ENCODE assay signal across 1 cellular context in the genomic region with DNA sequence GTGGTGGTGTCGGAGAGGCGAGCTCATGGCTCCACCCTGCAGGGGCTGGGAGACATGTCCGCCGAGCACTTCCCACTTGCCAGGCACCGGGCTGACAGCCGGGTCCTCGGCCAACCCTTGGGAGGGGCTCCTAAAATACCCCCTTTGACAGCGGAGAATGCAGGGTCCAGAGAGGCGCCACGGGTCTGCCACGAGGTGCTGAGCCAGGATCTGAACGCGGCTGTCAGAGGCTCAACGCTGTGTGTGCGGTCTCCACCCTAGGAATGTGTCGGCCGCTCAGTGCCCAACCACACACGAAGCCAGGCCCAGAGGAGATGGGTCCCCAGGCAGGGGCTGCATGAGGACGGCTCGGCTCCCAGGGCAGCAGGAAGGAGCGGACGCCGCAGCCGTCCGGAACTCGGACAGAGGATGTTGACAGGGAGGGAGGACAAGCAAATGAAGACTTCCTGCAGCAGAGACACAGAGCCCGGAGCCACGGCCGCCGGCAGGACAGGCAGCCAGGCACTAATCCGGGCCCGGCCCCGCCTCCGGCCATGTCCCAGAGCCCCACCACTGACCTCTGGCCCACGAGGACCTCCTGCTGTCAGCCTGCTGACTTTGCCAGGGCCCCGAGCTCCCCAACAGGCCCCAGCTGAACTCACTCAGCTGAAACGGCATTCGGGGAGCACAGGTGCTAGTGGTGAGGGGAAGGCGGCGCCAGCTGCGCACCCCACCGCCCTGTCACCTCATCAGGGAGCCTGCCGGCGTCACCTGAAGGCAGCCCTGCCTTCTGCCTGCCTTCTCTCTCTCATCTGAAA.
TF ChIP-seq lines count a peak whose summit lies in the region.

No MANE protein-coding gene starts in this region.

TF ChIP-seq in HepG2, 621 proteins besides CTCF, POLR2A, EP300 and RAD21 (continued from another document and continues in another):
- TF ChIP-seq, protein P1, sequence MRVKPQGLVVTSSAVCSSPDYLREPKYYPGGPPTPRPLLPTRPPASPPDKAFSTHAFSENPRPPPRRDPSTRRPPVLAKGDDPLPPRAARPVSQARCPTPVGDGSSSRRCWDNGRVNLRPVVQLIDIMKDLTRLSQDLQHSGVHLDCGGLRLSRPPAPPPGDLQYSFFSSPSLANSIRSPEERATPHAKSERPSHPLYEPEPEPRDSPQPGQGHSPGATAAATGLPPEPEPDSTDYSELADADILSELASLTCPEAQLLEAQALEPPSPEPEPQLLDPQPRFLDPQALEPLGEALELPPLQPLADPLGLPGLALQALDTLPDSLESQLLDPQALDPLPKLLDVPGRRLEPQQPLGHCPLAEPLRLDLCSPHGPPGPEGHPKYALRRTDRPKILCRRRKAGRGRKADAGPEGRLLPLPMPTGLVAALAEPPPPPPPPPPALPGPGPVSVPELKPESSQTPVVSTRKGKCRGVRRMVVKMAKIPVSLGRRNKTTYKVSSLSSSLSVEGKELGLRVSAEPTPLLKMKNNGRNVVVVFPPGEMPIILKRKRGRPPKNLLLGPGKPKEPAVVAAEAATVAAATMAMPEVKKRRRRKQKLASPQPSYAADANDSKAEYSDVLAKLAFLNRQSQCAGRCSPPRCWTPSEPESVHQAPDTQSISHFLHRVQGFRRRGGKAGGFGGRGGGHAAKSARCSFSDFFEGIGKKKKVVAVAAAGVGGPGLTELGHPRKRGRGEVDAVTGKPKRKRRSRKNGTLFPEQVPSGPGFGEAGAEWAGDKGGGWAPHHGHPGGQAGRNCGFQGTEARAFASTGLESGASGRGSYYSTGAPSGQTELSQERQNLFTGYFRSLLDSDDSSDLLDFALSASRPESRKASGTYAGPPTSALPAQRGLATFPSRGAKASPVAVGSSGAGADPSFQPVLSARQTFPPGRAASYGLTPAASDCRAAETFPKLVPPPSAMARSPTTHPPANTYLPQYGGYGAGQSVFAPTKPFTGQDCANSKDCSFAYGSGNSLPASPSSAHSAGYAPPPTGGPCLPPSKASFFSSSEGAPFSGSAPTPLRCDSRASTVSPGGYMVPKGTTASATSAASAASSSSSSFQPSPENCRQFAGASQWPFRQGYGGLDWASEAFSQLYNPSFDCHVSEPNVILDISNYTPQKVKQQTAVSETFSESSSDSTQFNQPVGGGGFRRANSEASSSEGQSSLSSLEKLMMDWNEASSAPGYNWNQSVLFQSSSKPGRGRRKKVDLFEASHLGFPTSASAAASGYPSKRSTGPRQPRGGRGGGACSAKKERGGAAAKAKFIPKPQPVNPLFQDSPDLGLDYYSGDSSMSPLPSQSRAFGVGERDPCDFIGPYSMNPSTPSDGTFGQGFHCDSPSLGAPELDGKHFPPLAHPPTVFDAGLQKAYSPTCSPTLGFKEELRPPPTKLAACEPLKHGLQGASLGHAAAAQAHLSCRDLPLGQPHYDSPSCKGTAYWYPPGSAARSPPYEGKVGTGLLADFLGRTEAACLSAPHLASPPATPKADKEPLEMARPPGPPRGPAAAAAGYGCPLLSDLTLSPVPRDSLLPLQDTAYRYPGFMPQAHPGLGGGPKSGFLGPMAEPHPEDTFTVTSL (CRISPR knock-in tag; IDR thresholded peaks at IDR 0.05; ENCODE audit: borderline replicate concordance) = peak; percentile 52
- TF ChIP-seq HNF4A (CRISPR knock-in tag; IDR thresholded peaks at IDR 0.05) (peak; percentile 56), SNRNP70 (IDR thresholded peaks at IDR 0.05; ENCODE audit: low read depth, low read length) (no peak), ZNF496 (CRISPR knock-in tag; IDR thresholded peaks at IDR 0.05; ENCODE audit: insufficient replicate concordance) (no peak), SNAPC2 (CRISPR knock-in tag; IDR thresholded peaks at IDR 0.05) (no peak), ZNF572 (CRISPR knock-in tag; IDR thresholded peaks at IDR 0.05) (0 out of 2 replicates have a peak, but pooled peaks have one; percentile 22), ZNF772 (CRISPR knock-in tag; IDR thresholded peaks at IDR 0.05) (no peak), HOXA9 (CRISPR knock-in tag; IDR thresholded peaks at IDR 0.05; ENCODE audit: borderline replicate concordance) (no peak), ZBTB42 (CRISPR knock-in tag; IDR thresholded peaks at IDR 0.05) (peak; percentile 8; the same call in 1 of the 2 replicates), ZNF274 (CRISPR knock-in tag; IDR thresholded peaks at IDR 0.05) (no peak), ZNF7 (CRISPR knock-in tag; IDR thresholded peaks at IDR 0.05) (no peak), GATAD1 (CRISPR knock-in tag; IDR thresholded peaks at IDR 0.05) (peak; percentile 31; the same call in 1 of the 2 replicates), NONO (IDR thresholded peaks at IDR 0.05) (no peak), NONO (CRISPR knock-in tag; conservative IDR thresholded peaks at IDR 0.05) (peak; percentile 89; the same call in 1 of the 2 replicates), ZNF83 (CRISPR knock-in tag; IDR thresholded peaks at IDR 0.05; ENCODE audit: borderline replicate concordance) (0 out of 2 replicates have a peak, but pooled peaks have one; percentile 20), ZNF510 (CRISPR knock-in tag; IDR thresholded peaks at IDR 0.05; ENCODE audit: low read depth) (no peak), ZNF768 (CRISPR knock-in tag; IDR thresholded peaks at IDR 0.05) (peak; percentile 63; the same call in 1 of the 2 replicates), NKX3-1 (CRISPR knock-in tag; IDR thresholded peaks at IDR 0.05) (no peak), ZNF607 (CRISPR knock-in tag; IDR thresholded peaks at IDR 0.05; ENCODE audit: borderline replicate concordance) (peak; percentile 69), ZNF383 (CRISPR knock-in tag; IDR thresholded peaks at IDR 0.05; ENCODE audit: borderline replicate concordance) (0 out of 2 replicates have a peak, but pooled peaks have one; percentile 16), NR2C2 (CRISPR knock-in tag; IDR thresholded peaks at IDR 0.05; ENCODE audit: borderline replicate concordance) (peak; percentile 64; the same call in 1 of the 2 replicates), ZSCAN12 (CRISPR knock-in tag; IDR thresholded peaks at IDR 0.05) (0 out of 2 replicates have a peak, but pooled peaks have one; percentile 1)
- TF ChIP-seq, protein P2, sequence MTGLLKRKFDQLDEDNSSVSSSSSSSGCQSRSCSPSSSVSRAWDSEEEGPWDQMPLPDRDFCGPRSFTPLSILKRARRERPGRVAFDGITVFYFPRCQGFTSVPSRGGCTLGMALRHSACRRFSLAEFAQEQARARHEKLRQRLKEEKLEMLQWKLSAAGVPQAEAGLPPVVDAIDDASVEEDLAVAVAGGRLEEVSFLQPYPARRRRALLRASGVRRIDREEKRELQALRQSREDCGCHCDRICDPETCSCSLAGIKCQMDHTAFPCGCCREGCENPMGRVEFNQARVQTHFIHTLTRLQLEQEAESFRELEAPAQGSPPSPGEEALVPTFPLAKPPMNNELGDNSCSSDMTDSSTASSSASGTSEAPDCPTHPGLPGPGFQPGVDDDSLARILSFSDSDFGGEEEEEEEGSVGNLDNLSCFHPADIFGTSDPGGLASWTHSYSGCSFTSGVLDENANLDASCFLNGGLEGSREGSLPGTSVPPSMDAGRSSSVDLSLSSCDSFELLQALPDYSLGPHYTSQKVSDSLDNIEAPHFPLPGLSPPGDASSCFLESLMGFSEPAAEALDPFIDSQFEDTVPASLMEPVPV (CRISPR knock-in tag; IDR thresholded peaks at IDR 0.05) = no peak
- TF ChIP-seq, protein P3, sequence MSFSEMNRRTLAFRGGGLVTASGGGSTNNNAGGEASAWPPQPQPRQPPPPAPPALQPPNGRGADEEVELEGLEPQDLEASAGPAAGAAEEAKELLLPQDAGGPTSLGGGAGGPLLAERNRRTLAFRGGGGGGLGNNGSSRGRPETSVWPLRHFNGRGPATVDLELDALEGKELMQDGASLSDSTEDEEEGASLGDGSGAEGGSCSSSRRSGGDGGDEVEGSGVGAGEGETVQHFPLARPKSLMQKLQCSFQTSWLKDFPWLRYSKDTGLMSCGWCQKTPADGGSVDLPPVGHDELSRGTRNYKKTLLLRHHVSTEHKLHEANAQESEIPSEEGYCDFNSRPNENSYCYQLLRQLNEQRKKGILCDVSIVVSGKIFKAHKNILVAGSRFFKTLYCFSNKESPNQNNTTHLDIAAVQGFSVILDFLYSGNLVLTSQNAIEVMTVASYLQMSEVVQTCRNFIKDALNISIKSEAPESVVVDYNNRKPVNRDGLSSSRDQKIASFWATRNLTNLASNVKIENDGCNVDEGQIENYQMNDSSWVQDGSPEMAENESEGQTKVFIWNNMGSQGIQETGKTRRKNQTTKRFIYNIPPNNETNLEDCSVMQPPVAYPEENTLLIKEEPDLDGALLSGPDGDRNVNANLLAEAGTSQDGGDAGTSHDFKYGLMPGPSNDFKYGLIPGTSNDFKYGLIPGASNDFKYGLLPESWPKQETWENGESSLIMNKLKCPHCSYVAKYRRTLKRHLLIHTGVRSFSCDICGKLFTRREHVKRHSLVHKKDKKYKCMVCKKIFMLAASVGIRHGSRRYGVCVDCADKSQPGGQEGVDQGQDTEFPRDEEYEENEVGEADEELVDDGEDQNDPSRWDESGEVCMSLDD (CRISPR knock-in tag; IDR thresholded peaks at IDR 0.05; ENCODE audit: borderline replicate concordance) = peak; percentile 78; the same call in 1 of the 2 replicates
- TF ChIP-seq, protein P4, sequence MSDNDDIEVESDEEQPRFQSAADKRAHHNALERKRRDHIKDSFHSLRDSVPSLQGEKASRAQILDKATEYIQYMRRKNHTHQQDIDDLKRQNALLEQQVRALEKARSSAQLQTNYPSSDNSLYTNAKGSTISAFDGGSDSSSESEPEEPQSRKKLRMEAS (IDR thresholded peaks at IDR 0.05) = peak; percentile 76
- TF ChIP-seq, protein P5, sequence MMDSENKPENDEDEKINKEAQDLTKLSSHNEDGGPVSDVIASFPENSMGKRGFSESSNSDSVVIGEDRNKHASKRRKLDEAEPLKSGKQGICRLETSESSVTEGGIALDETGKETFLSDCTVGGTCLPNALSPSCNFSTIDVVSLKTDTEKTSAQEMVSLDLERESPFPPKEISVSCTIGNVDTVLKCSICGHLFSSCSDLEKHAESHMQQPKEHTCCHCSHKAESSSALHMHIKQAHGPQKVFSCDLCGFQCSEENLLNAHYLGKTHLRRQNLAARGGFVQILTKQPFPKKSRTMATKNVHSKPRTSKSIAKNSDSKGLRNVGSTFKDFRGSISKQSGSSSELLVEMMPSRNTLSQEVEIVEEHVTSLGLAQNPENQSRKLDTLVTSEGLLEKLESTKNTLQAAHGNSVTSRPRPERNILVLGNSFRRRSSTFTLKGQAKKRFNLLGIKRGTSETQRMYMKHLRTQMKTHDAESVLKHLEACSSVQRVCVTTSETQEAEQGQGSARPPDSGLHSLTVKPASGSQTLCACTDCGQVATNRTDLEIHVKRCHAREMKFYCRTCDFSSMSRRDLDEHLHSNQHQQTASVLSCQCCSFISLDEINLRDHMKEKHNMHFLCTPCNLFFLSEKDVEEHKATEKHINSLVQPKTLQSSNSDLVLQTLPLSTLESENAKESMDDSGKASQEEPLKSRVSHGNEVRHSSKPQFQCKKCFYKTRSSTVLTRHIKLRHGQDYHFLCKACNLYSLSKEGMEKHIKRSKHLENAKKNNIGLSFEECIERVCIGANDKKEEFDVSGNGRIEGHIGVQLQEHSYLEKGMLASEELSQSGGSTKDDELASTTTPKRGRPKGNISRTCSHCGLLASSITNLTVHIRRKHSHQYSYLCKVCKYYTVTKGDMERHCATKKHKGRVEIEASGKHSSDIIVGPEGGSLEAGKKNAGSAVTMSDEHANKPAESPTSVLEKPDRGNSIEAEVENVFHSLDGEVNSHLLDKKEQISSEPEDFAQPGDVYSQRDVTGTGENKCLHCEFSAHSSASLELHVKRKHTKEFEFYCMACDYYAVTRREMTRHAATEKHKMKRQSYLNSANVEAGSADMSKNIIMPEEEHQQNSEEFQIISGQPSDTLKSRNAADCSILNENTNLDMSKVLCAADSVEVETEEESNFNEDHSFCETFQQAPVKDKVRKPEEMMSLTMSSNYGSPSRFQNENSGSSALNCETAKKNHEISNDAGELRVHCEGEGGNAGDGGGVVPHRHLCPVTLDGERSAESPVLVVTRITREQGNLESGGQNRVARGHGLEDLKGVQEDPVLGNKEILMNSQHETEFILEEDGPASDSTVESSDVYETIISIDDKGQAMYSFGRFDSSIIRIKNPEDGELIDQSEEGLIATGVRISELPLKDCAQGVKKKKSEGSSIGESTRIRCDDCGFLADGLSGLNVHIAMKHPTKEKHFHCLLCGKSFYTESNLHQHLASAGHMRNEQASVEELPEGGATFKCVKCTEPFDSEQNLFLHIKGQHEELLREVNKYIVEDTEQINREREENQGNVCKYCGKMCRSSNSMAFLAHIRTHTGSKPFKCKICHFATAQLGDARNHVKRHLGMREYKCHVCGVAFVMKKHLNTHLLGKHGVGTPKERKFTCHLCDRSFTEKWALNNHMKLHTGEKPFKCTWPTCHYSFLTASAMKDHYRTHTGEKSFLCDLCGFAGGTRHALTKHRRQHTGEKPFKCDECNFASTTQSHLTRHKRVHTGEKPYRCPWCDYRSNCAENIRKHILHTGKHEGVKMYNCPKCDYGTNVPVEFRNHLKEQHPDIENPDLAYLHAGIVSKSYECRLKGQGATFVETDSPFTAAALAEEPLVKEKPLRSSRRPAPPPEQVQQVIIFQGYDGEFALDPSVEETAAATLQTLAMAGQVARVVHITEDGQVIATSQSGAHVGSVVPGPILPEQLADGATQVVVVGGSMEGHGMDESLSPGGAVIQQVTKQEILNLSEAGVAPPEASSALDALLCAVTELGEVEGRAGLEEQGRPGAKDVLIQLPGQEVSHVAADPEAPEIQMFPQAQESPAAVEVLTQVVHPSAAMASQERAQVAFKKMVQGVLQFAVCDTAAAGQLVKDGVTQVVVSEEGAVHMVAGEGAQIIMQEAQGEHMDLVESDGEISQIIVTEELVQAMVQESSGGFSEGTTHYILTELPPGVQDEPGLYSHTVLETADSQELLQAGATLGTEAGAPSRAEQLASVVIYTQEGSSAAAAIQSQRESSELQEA (CRISPR knock-in tag; IDR thresholded peaks at IDR 0.05; ENCODE audit: not compliant biosample characterization) = no peak
- TF ChIP-seq, protein P6, sequence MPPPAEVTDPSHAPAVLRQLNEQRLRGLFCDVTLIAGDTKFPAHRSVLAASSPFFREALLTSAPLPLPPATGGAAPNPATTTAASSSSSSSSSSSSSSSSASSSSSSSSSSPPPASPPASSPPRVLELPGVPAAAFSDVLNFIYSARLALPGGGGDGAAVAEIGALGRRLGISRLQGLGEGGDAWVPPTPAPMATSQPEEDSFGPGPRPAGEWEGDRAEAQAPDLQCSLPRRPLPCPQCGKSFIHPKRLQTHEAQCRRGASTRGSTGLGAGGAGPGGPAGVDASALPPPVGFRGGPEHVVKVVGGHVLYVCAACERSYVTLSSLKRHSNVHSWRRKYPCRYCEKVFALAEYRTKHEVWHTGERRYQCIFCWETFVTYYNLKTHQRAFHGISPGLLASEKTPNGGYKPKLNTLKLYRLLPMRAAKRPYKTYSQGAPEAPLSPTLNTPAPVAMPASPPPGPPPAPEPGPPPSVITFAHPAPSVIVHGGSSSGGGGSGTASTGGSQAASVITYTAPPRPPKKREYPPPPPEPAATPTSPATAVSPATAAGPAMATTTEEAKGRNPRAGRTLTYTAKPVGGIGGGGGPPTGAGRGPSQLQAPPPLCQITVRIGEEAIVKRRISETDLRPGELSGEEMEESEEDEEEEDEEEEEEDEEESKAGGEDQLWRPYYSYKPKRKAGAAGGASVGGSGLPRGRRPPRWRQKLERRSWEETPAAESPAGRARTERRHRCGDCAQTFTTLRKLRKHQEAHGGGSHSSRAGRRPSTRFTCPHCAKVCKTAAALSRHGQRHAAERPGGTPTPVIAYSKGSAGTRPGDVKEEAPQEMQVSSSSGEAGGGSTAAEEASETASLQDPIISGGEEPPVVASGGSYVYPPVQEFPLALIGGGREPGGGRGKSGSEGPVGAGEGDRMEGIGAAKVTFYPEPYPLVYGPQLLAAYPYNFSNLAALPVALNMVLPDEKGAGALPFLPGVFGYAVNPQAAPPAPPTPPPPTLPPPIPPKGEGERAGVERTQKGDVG (CRISPR knock-in tag; IDR thresholded peaks at IDR 0.05; ENCODE audit: borderline replicate concordance) = peak; percentile 4; the same call in 1 of the 2 replicates
